ENCODE assay signal across 8 cellular contexts in genomic region chr1:155184835-155185782, GRCh38. TPM values are rescaled to one million over a fixed set of nuclear protein-coding genes. Genes with fewer than 3 reads are reported as not detected.
DNase-seq lines count a peak whose midpoint lies in the region; ATAC-seq, FAIRE-seq and TF ChIP-seq lines count a peak whose summit lies in the region.

No MANE protein-coding gene starts in this region.

- H3K36me3 ChIP-seq in lung (ENCODE audit: control insufficient read depth in 2 of 2, insufficient read depth in 2 of 2, low read length in 2 of 2): no peaks in the 10 kb centered on the region

- H3K4me1 ChIP-seq in lung (ENCODE audit: control insufficient read depth in 2 of 2, insufficient read depth in 2 of 2, low read length in 2 of 2): peaks cover 0 to 5% of the 10 kb centered on the region in 2 donors

- ATAC-seq in HG02973 (IDR thresholded peaks at IDR 0.05; ENCODE audit: unreplicated experiment): peak; percentile 79
- ATAC-seq in lung (ENCODE audit: insufficient read depth, low FRiP score): peak; percentile 42

- 49 to 72% methylated on average over 19 to 21 of the region's 21 CpGs for whole genome bisulfite sequencing in lung, 2 donors

- TF ChIP-seq CTCF in lung (IDR thresholded peaks at IDR 0.05; ENCODE audit: control extremely low read depth, extremely low read depth): no peak

- no peak for FAIRE-seq in frontal cortex (lab: Jason Lieb, UNC)
- FAIRE-seq in RCC 7860 (lab: Jason Lieb, UNC): no peak

- H3K27ac ChIP-seq in lung (ENCODE audit: low read depth in 1 of 2, low read length in 1 of 2): peak overlapping the region in 1 of 2 donors; percentile 69

- no peaks in the 10 kb centered on the region for H3K27me3 ChIP-seq in lung (ENCODE audit: control insufficient read depth, insufficient read depth)

- H3K4me3 ChIP-seq in lung: no peak overlapping the region

- DNase-seq in NCI-H2171 treated with DMSO at 0.1 percent for 48 hours (lab: John Stamatoyannopoulos, UW) (peak; percentile 21), NCI-H2171 (lab: John Stamatoyannopoulos, UW) (no peak), SKM-1 (lab: John Stamatoyannopoulos, UW; ENCODE audit: unreplicated experiment) (peak; percentile 88), lung (ENCODE audit: low spot score) (no peak), frontal cortex (ENCODE audit: low spot score in 2 of 2) (no peak), amygdala (lab: John Stamatoyannopoulos, UW) (no peak), RCC 7860 (ENCODE audit: low spot score) (no peak)

- H3K9me3 ChIP-seq in lung (ENCODE audit: control insufficient read depth in 2 of 2, insufficient read depth in 1 of 2, low read length in 1 of 2): peaks cover 0 to 2% of the 10 kb centered on the region in 2 donors

RNA-seq across cellular contexts. Expression of gene TRIM46, which starts 11.5 kb away (rescaled TPM):
- total RNA-seq in lung (under 1 TPM; 0.60 to 0.71 TPM), frontal cortex (21.2 TPM)
- polyA plus RNA-seq in lung: under 1 TPM; 0.26 to 0.31 TPM

RNA-seq across cellular contexts. Expression of gene KRTCAP2, which starts 12.0 kb away (rescaled TPM):
- 100 to 1,000 TPM in 1 of 2 donors, 10 to 100 TPM in 1; 58.2 to 162 TPM for total RNA-seq in lung
- 100 to 1,000 TPM; 218 to 592 TPM for polyA plus RNA-seq in lung
- total RNA-seq in frontal cortex: 74.6 TPM

RNA-seq across cellular contexts. Expression of gene THBS3, which starts 22.6 kb away (rescaled TPM):
- total RNA-seq in lung (10 to 100 TPM; 26.6 to 33.1 TPM), frontal cortex (7.7 TPM)
- 10 to 100 TPM; 11.4 to 22.1 TPM for polyA plus RNA-seq in lung

RNA-seq across cellular contexts. Expression of gene MTX1, which starts 23.4 kb away (rescaled TPM):
- 10 to 100 TPM; 25.6 to 46.7 TPM for total RNA-seq in lung
- 10 to 100 TPM; 69.9 to 72.1 TPM for polyA plus RNA-seq in lung
- 13.9 TPM for total RNA-seq in frontal cortex

RNA-seq across cellular contexts. Expression of gene DPM3, which starts 44.8 kb away (rescaled TPM):
- total RNA-seq in lung (10 to 100 TPM; 33.7 to 99.6 TPM), frontal cortex (15.1 TPM)
- 100 to 1,000 TPM; 166 to 491 TPM for polyA plus RNA-seq in lung

Comparison
In these comparisons a context has a peak if more than half of its experiments do, and no peak if none do; other contexts are left out.
1. DNase-seq: peak in NCI-H2171 treated with DMSO at 0.1 percent for 48 hours (single experiment) and SKM-1 (single experiment); none in NCI-H2171 (single experiment), lung (single experiment), frontal cortex (0 of 2), amygdala (0 of 56) and RCC 7860 (single experiment).
2. RNA of gene TRIM46, which starts 11.5 kb away (total RNA-seq): 21.2 TPM in frontal cortex (single experiment); 0.60 to 0.71 TPM in lung; every median in the first group is over 10 times any median in the second.